ENCODE assay signal across 31 cellular contexts in the genomic region with DNA sequence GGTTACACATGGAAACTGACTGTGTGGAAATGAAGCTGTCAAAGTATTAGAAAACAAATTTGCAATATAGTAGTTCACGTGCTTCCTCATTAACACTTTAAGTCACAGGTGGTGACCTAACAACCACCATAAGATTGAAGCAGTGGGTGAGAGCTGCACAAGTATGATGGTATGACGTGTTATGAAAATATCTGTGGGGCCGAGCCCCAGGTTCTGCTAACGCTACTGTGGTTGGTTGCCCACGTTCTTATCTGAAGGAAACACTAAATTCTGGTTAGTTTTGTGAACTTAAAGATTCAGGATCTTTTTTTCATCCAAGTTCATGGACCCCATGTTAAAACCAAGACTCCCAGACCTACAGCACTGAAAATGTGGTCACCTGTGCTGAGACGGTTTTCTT.
"Had no signal": no experiment of that assay in that cellular context is flagged by ENCODE, and none has a peak within 500 bp of the region (broad histone marks: within the 10 kb centered on the region; RNA-seq: fewer than 3 reads in every experiment).

No MANE protein-coding gene starts in this region.

- H3K4me1 Mint-ChIP-seq: stimulated activated memory B cell treated with anti-CD40 and anti-IgM and Interleukin-4, amounts not matched to agents 10 μg/mL and 1 μg/mL and 100 μg/mL, for 72 hours had no signal

- H3K27ac ChIP-seq: neural progenitor cell, ovary, parathyroid adenoma, psoas muscle, skin epidermis, spleen, suprapubic skin, testis, tibial artery, transverse colon, upper lobe of right lung, uterus had no signal

- H3K9me3 Mint-ChIP-seq: natural killer cell; nephron; stimulated activated memory B cell treated with anti-CD40 and anti-IgM and Interleukin-4, amounts not matched to agents 10 μg/mL and 1 μg/mL and 100 μg/mL, for 72 hours; stimulated activated naive CD8-positive, alpha-beta T cell treated with anti-CD3 and anti-CD28 coated beads, Interleukin-15, amount 100 ng/mL, for 72 hours; type B pancreatic cell had no signal

- H3K27ac Mint-ChIP-seq: natural killer cell; nephron; progenitor cell of endocrine pancreas; stimulated activated memory B cell treated with anti-CD40 and anti-IgM and Interleukin-4, amounts not matched to agents 10 μg/mL and 1 μg/mL and 100 μg/mL, for 72 hours; type B pancreatic cell had no signal

- H3K9me3 ChIP-seq: ovary, psoas muscle, spleen, suprapubic skin, testis, tibial artery, transverse colon, upper lobe of right lung, uterus had no signal

- ATAC-seq: psoas muscle; right cardiac atrium; sciatic nerve; stimulated activated memory B cell treated with anti-CD40 and anti-IgM and Interleukin-4, amounts not matched to agents 10 μg/mL and 1 μg/mL and 100 μg/mL, for 72 hours; stimulated activated naive CD8-positive, alpha-beta T cell treated with anti-CD3 and anti-CD28 coated beads, Interleukin-15, amount 100 ng/mL, for 72 hours; stimulated activated naive CD8-positive, alpha-beta T cell treated with anti-CD3 and anti-CD28 coated beads, Interleukin-15, Interleukin-2, amounts not matched to agents 100 U/mL and 50 U/mL, for 24 hours; upper lobe of right lung had no signal

- H3K36me3 ChIP-seq: neural progenitor cell, ovary, spleen, suprapubic skin, transverse colon, upper lobe of right lung, uterus had no signal

- DNase-seq: natural killer cell; occipital lobe; ovary; posterior cingulate gyrus; psoas muscle; right cardiac atrium; spleen; stimulated activated CD4-positive, alpha-beta T cell treated with anti-CD3 and anti-CD28 coated beads, Interleukin-12 subunit alpha, Interleukin-12 subunit beta, amount 100 ng/mL, for 4 hours; stimulated activated CD4-positive, alpha-beta T cell treated with anti-CD3 and anti-CD28 coated beads, Interleukin-1b, Interleukin-23, amount 100 ng/mL, for 48 hours; stimulated activated CD4-positive, alpha-beta T cell treated with anti-CD3 and anti-CD28 coated beads, Interleukin-4, amount 100 ng/mL, for 1 hour; stimulated activated CD4-positive, alpha-beta T cell treated with anti-CD3 and anti-CD28 coated beads, Interleukin-4, amount 100 ng/mL, for 4 hours; stimulated activated CD8-positive, alpha-beta memory T cell treated with anti-CD3 and anti-CD28 coated beads, Interleukin-4, amount 100 ng/mL, for 48 hours; stimulated activated naive CD4-positive, alpha-beta T cell; stimulated activated naive CD8-positive, alpha-beta T cell treated with anti-CD3 and anti-CD28 coated beads, Interleukin-15, amount 100 ng/mL, for 72 hours; stimulated activated naive CD8-positive, alpha-beta T cell treated with anti-CD3 and anti-CD28 coated beads, Interleukin-15, Interleukin-2, amounts not matched to agents 100 U/mL and 50 U/mL, for 24 hours; substantia nigra; testis; tibial artery; transverse colon; upper lobe of right lung; uterus had no signal

- H3K4me3 ChIP-seq: neural progenitor cell, ovary, psoas muscle, skin epidermis, smooth muscle cell, spleen, suprapubic skin, testis, tibial artery, transverse colon, upper lobe of right lung, uterus had no signal

- H3K9ac ChIP-seq: neural progenitor cell, parathyroid adenoma had no signal

- H3K27me3 ChIP-seq: neural progenitor cell, ovary, spleen, suprapubic skin, testis, tibial artery, transverse colon, upper lobe of right lung, uterus had no signal

- H3K4me1 ChIP-seq: parathyroid adenoma, spleen, suprapubic skin, testis, tibial artery, transverse colon, upper lobe of right lung, uterus had no signal

- H3K4me2 ChIP-seq: neural progenitor cell, smooth muscle cell had no signal

- H3K36me3 Mint-ChIP-seq: natural killer cell; stimulated activated memory B cell treated with anti-CD40 and anti-IgM and Interleukin-4, amounts not matched to agents 10 μg/mL and 1 μg/mL and 100 μg/mL, for 72 hours had no signal

- H2AFZ ChIP-seq: neural progenitor cell, parathyroid adenoma had no signal

- H3K27me3 Mint-ChIP-seq: stimulated activated memory B cell treated with anti-CD40 and anti-IgM and Interleukin-4, amounts not matched to agents 10 μg/mL and 1 μg/mL and 100 μg/mL, for 72 hours; stimulated activated naive CD8-positive, alpha-beta T cell treated with anti-CD3 and anti-CD28 coated beads, Interleukin-15, amount 100 ng/mL, for 72 hours; type B pancreatic cell had no signal

- H3K79me2 ChIP-seq: parathyroid adenoma had no signal

- H3K4me3 Mint-ChIP-seq: natural killer cell; nephron; neural progenitor cell; stimulated activated memory B cell treated with anti-CD40 and anti-IgM and Interleukin-4, amounts not matched to agents 10 μg/mL and 1 μg/mL and 100 μg/mL, for 72 hours; stimulated activated naive CD8-positive, alpha-beta T cell treated with anti-CD3 and anti-CD28 coated beads, Interleukin-15, amount 100 ng/mL, for 72 hours; type B pancreatic cell had no signal
